In genomic region chr4:89024051-89024675, GRCh38 we compare ENCODE assay signal across 8 cellular contexts. TPM values are rescaled to one million over a fixed set of nuclear protein-coding genes. Genes with fewer than 3 reads are reported as not detected.
A peak's percentile ranks its signal among the peaks of the same experiment; 100 is the strongest.
DNase-seq lines count a peak whose midpoint lies in the region; ATAC-seq lines count a peak whose summit lies in the region.

No MANE protein-coding gene starts in this region.

- no peaks in the 10 kb centered on the region for H3K79me2 ChIP-seq in trophoblast cell (ENCODE audit: control insufficient read depth, insufficient read depth, low read length, poor library complexity)

- H4K91ac ChIP-seq in trophoblast cell (ENCODE audit: low read depth, low read length) = no peak overlapping the region

- no peak overlapping the region for H3K18ac ChIP-seq in trophoblast cell (ENCODE audit: low read length)

- H2BK120ac ChIP-seq in trophoblast cell (ENCODE audit: insufficient read depth, low read length, poor library complexity) = no peak overlapping the region

- no peaks in the 10 kb centered on the region for H3K4me1 ChIP-seq in trophoblast cell (ENCODE audit: control insufficient read depth in 1 of 2, insufficient read depth in 2 of 2, low read length in 2 of 2)

- ATAC-seq in GM21526 (IDR thresholded peaks at IDR 0.05; ENCODE audit: low FRiP score, unreplicated experiment) = peak; percentile 96

- no peak overlapping the region for H4K8ac ChIP-seq in trophoblast cell (ENCODE audit: low read depth, low read length)

- in situ Hi-C loops in G401 (cut with HindIII; ENCODE audit: low sequenced_read_pairs) = no loop called here

- no peak overlapping the region for H3K9ac ChIP-seq in trophoblast cell (ENCODE audit: low read length)

- H4K12ac ChIP-seq in trophoblast cell (ENCODE audit: low read depth, low read length) = no peak overlapping the region

- peaks cover 1% of the 10 kb centered on the region for H3K9me3 ChIP-seq in trophoblast cell (ENCODE audit: insufficient read depth, low read depth, low read length)

- no peak overlapping the region for H2AFZ ChIP-seq in trophoblast cell (ENCODE audit: insufficient read depth, low read length, poor library complexity)

- no peaks in the 10 kb centered on the region for H3K79me1 ChIP-seq in trophoblast cell (ENCODE audit: low read length)

- no peak overlapping the region for H3K14ac ChIP-seq in trophoblast cell (ENCODE audit: low read length)

- H3K27me3 ChIP-seq in trophoblast cell (ENCODE audit: insufficient read depth, low read length) = no peaks in the 10 kb centered on the region

- no peak overlapping the region for H3K27ac ChIP-seq in trophoblast cell (ENCODE audit: low read depth, low read length)

- H2BK12ac ChIP-seq in trophoblast cell (ENCODE audit: low read length) = no peak overlapping the region

- H3K23ac ChIP-seq in trophoblast cell (ENCODE audit: low read length) = no peak overlapping the region

- peak; percentile 90 for DNase-seq in G401 (ENCODE audit: low spot score)
- peak; percentile 88 for DNase-seq in HT-29 (ENCODE audit: low spot score)
- DNase-seq in NOMO-1 treated with DMSO at 0.1 percent for 48 hours (lab: John Stamatoyannopoulos, UW; ENCODE audit: unreplicated experiment) = peak; percentile 63
- peak; percentile 36 for DNase-seq in activated gamma-delta T cell treated with anti-CD3 and anti-CD28 coated beads, Interleukin-2, amount 50 U/mL, for 16 hours (ENCODE audit: low read depth)
- DNase-seq in globus pallidus (ENCODE audit: low spot score) = peak; percentile 67
- DNase-seq in trophoblast cell = peak; percentile 70 to 91
- no peak for DNase-seq in UCSD-AML1 (lab: John Stamatoyannopoulos, UW; ENCODE audit: unreplicated experiment)

- no peaks in the 10 kb centered on the region for H3K36me3 ChIP-seq in trophoblast cell (ENCODE audit: control insufficient read depth in 1 of 2, insufficient read depth in 2 of 2, low read length in 2 of 2)

- H3K4me3 ChIP-seq in trophoblast cell (ENCODE audit: low read depth, low read length) = no peak overlapping the region

- H3K4me2 ChIP-seq in trophoblast cell (ENCODE audit: low read length) = no peak overlapping the region

- no CpG with 5 or more reads among the region's 4 CpGs for WGBS in trophoblast cell (ENCODE audit: extremely low coverage, insufficient coverage, insufficient read length)

- no peak overlapping the region for H2BK5ac ChIP-seq in trophoblast cell (ENCODE audit: low read depth, low read length, poor library complexity)

- no peak overlapping the region for H3K4ac ChIP-seq in trophoblast cell (ENCODE audit: low read depth, low read length)

- H2AK5ac ChIP-seq in trophoblast cell (ENCODE audit: low read length) = no peak overlapping the region

RNA-seq across cellular contexts. Expression of gene FAM13A, which starts 32.8 kb away (rescaled TPM):
- total RNA-seq in G401 (2014; rRNA removed; shearing (Covaris generic)) = 27.1 and 39.0 TPM in 2 replicates
- total RNA-seq in HT-29 (2014; rRNA removed; shearing (Covaris generic)) = 6.6 and 7.1 TPM in 2 replicates
- polyA plus RNA-seq in trophoblast cell (2013) = 9.6 and 9.7 TPM in 2 replicates
